1 cellular context compared by ENCODE assay signal in the genomic region with DNA sequence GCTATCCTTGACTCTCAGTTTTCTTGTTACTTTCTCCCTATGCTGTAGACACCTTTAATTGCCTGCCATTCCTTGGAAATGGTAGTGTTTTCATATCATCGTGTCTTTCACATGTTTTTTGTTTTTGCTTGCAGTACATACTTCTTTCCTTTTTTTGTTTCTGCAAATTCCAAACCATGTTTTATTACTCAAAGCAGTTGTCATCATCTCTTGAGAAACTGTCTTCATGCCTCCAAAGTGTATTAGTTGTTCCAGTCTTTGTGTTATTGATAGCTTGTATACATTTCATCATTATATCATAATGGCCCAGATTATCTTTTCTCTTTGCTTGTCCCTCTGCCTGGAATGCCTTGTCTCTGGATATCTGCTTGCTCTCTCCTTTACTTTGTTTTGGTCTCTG.
TF ChIP-seq lines count a peak whose summit lies in the region.

No MANE protein-coding gene starts in this region.

TF ChIP-seq in IMR-90, 13 proteins besides CTCF, POLR2A, EP300 and RAD21:
- TF ChIP-seq RCOR1 (IDR thresholded peaks at IDR 0.05; ENCODE audit: insufficient replicate concordance, low read length) (no peak), CHD1 (IDR thresholded peaks at IDR 0.05; ENCODE audit: low read depth, low read length) (no peak), MXI1 (IDR thresholded peaks at IDR 0.05; ENCODE audit: borderline replicate concordance, low read depth, low read length) (no peak), ELK1 (IDR thresholded peaks at IDR 0.05; ENCODE audit: borderline replicate concordance, low read depth, low read length) (no peak), CEBPB (IDR thresholded peaks at IDR 0.05; ENCODE audit: low read depth, low read length) (no peak), FOS (IDR thresholded peaks at IDR 0.05; ENCODE audit: low read depth, low read length) (no peak), MAZ (IDR thresholded peaks at IDR 0.05; ENCODE audit: borderline replicate concordance, low read depth, low read length) (no peak), BHLHE40 (IDR thresholded peaks at IDR 0.05; ENCODE audit: low read depth, low read length) (no peak), SMC3 (IDR thresholded peaks at IDR 0.05; ENCODE audit: low read depth, low read length) (no peak), RFX5 (IDR thresholded peaks at IDR 0.05; ENCODE audit: low read depth, low read length) (no peak), NFE2L2 (IDR thresholded peaks at IDR 0.05; ENCODE audit: low read depth, low read length) (no peak), MAFK (IDR thresholded peaks at IDR 0.05; ENCODE audit: low read depth, low read length) (no peak)
- TF ChIP-seq, protein P1, sequence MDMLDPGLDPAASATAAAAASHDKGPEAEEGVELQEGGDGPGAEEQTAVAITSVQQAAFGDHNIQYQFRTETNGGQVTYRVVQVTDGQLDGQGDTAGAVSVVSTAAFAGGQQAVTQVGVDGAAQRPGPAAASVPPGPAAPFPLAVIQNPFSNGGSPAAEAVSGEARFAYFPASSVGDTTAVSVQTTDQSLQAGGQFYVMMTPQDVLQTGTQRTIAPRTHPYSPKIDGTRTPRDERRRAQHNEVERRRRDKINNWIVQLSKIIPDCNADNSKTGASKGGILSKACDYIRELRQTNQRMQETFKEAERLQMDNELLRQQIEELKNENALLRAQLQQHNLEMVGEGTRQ (IDR thresholded peaks at IDR 0.05; ENCODE audit: low read depth, low read length): no peak
